In genomic region chrX:71068052-71068918, GRCh38 we compare ENCODE assay signal across 8 cellular contexts. TPM values are rescaled to one million over a fixed set of nuclear protein-coding genes. Genes with fewer than 3 reads are reported as not detected.
DNase-seq lines count a peak whose midpoint lies in the region; ATAC-seq lines count a peak whose summit lies in the region.

TSS of gene SNX12 (minus strand) at chrX:71068334. CDS start at chrX:71068306, 28 bp downstream.

- no peaks in the 10 kb centered on the region for H3K36me3 Mint-ChIP-seq in IgD-negative memory B cell

- H3K4me1 ChIP-seq in mononuclear cell (ENCODE audit: insufficient read depth, low read length), result peaks cover 15% of the 10 kb centered on the region

- DNase-seq in DMS153 (lab: John Stamatoyannopoulos, UW), result peak; percentile 88
- DNase-seq in OCI-M1 (lab: John Stamatoyannopoulos, UW), result peak; percentile 95
- DNase-seq in activated T-cell treated with anti-CD3 and anti-CD28 coated beads for 24 hours (ENCODE audit: low read depth), result peak; percentile 78
- peak; percentile 77 for DNase-seq in epidermal melanocyte (ENCODE audit: insufficient read length, low spot score)
- DNase-seq in stimulated activated CD8-positive, alpha-beta memory T cell treated with anti-CD3 and anti-CD28 coated beads, Interleukin-2, amount 100 ng/mL, for 48 hours (ENCODE audit: low read depth in 2 of 2), result peak; percentile 66 to 80

- H3K27me3 Mint-ChIP-seq in IgD-negative memory B cell, result peaks cover 4% of the 10 kb centered on the region

- no peaks in the 10 kb centered on the region for H3K9me3 Mint-ChIP-seq in IgD-negative memory B cell

- no peaks in the 10 kb centered on the region for H3K27me3 ChIP-seq in mononuclear cell (ENCODE audit: insufficient read depth, low read length)

- peak; percentile 97 for ATAC-seq in GM21576 (IDR thresholded peaks at IDR 0.05; ENCODE audit: unreplicated experiment)

- peaks cover 6 to 18% (median 16%) of the 10 kb centered on the region in 3 donors for H3K4me1 Mint-ChIP-seq in IgD-negative memory B cell

- H3K4me3 ChIP-seq in mononuclear cell (ENCODE audit: low read length), result peak within 1 kb of the TSS; percentile 66

- no peaks in the 10 kb centered on the region for H3K9me3 ChIP-seq in mononuclear cell (ENCODE audit: low read depth, low read length)

- peak within 1 kb of the TSS; percentile 95 to 96 (median 96) for H3K27ac Mint-ChIP-seq in IgD-negative memory B cell

- H3K4me3 Mint-ChIP-seq in IgD-negative memory B cell, result peak within 1 kb of the TSS; percentile 87 to 96 (median 94)

RNA-seq across cellular contexts. Expression of gene SNX12, which starts in this region (rescaled TPM):
- 2.3 TPM for polyA plus RNA-seq in IgD-negative memory B cell
- total RNA-seq in mononuclear cell, result 24.1 TPM

Comparison
In these comparisons a context has a peak if more than half of its experiments do, and no peak if none do; other contexts are left out.
1. Peak in every context shown above with its lines: DNase-seq, ATAC-seq and H3K4me3 ChIP-seq.